In genomic region chr2:189188446-189188845, GRCh38 we compare ENCODE assay signal across 21 cellular contexts. TPM values are rescaled to one million over a fixed set of nuclear protein-coding genes. Genes with fewer than 3 reads are reported as not detected.
DNase-seq lines count a peak whose midpoint lies in the region; ATAC-seq and TF ChIP-seq lines count a peak whose summit lies in the region.
"Had no signal": no experiment of that assay in that cellular context is flagged by ENCODE, and none has a peak within 500 bp of the region (broad histone marks: within the 10 kb centered on the region; RNA-seq: fewer than 3 reads in every experiment).

No MANE protein-coding gene starts in this region.

- H3K27ac Mint-ChIP-seq in GM23338 = no peak overlapping the region
- no peak overlapping the region for H3K27ac Mint-ChIP-seq in endodermal cell
- H3K27ac Mint-ChIP-seq: CD8-positive, alpha-beta T cell; IgD-negative memory B cell had no signal

- no peaks in the 10 kb centered on the region for H3K9me2 ChIP-seq in GM23338 (ENCODE audit: insufficient read depth)

- H4K20me1 ChIP-seq in GM23338 (replicated peaks; ENCODE audit: insufficient read depth) = no peaks in the 10 kb centered on the region
- no peaks in the 10 kb centered on the region for H4K20me1 ChIP-seq in osteoblast (ENCODE audit: insufficient read depth, low read length)
- H4K20me1 ChIP-seq: BLaER1 had no signal

- H3K27me3 ChIP-seq in GM23338 (ENCODE audit: insufficient read depth) = no peaks in the 10 kb centered on the region
- no peaks in the 10 kb centered on the region for H3K27me3 ChIP-seq in endodermal cell (ENCODE audit: control insufficient read depth, insufficient read depth, low read length, poor library complexity, severe bottlenecking)
- no peaks in the 10 kb centered on the region for H3K27me3 ChIP-seq in osteoblast (ENCODE audit: insufficient read depth, low read length)
- H3K27me3 ChIP-seq in upper lobe of left lung = no peaks in the 10 kb centered on the region
- H3K27me3 ChIP-seq: BLaER1 had no signal

- no peaks in the 10 kb centered on the region for H3K9me3 Mint-ChIP-seq in GM23338
- H3K9me3 Mint-ChIP-seq in endodermal cell = peaks cover 8% of the 10 kb centered on the region
- H3K9me3 Mint-ChIP-seq: CD8-positive, alpha-beta T cell; IgD-negative memory B cell had no signal

- H3K36me3 Mint-ChIP-seq in GM23338 (ENCODE audit: low read depth) (no peaks in the 10 kb centered on the region), endodermal cell (ENCODE audit: low read depth) (no peaks in the 10 kb centered on the region)
- H3K36me3 Mint-ChIP-seq: CD8-positive, alpha-beta T cell; IgD-negative memory B cell had no signal

- peak overlapping the region; percentile 47; the same call in 1 of the 2 replicates for H2AFZ ChIP-seq in GM23338
- H2AFZ ChIP-seq in osteoblast (ENCODE audit: low read length) = peak overlapping the region; percentile 52

- no peak for TF ChIP-seq EP300 in upper lobe of left lung (IDR thresholded peaks at IDR 0.05)

- no peak for TF ChIP-seq POLR2A in upper lobe of left lung (IDR thresholded peaks at IDR 0.05)

- no peak overlapping the region for H3K9ac ChIP-seq in endodermal cell (ENCODE audit: extremely low read depth, low read length, poor library complexity, severe bottlenecking)
- H3K9ac ChIP-seq: BLaER1 had no signal

- 84 to 85% methylated on average over 2 to 4 of the region's 4 CpGs for WGBS in endodermal cell (ENCODE audit: insufficient coverage in 1 of 2, insufficient read length in 1 of 2), 2 experiments
- 78 to 87% methylated on average over 4 of the region's 4 CpGs for WGBS in upper lobe of left lung, 2 donors

- ATAC-seq in GM23338 = no peak
- ATAC-seq in upper lobe of left lung (ENCODE audit: low FRiP score in 2 of 2) = no peak
- ATAC-seq: CD8-positive, alpha-beta T cell had no signal

- DNase-seq in GM23338 (ENCODE audit: low spot score) (no peak), NCI-H2227 treated with DMSO at 0.1 percent for 48 hours (lab: John Stamatoyannopoulos, UW) (peak; percentile 74), endodermal cell (no peak), osteoblast (ENCODE audit: insufficient read length, low spot score, missing footprints) (no peak), upper lobe of left lung (no peak), NCI-H524 (lab: John Stamatoyannopoulos, UW) (no peak), NCI-H1417 treated with DMSO at 0.1 percent for 48 hours (lab: John Stamatoyannopoulos, UW) (no peak)
- DNase-seq: CD8-positive, alpha-beta T cell; DMS53; H7; Karpas-422; MM.1S; NCI-H1092; NCI-H2081; NCI-H2171 treated with DMSO at 0.1 percent for 48 hours; NCI-H510A; NCI-H774; SHP77 had no signal

- H3K79me2 ChIP-seq in GM23338 (replicated peaks; ENCODE audit: insufficient read depth) (no peaks in the 10 kb centered on the region), osteoblast (ENCODE audit: insufficient read depth, low read length) (no peaks in the 10 kb centered on the region)

- no peaks in the 10 kb centered on the region for H3K36me3 ChIP-seq in GM23338 (ENCODE audit: insufficient read depth)
- no peaks in the 10 kb centered on the region for H3K36me3 ChIP-seq in endodermal cell (ENCODE audit: control insufficient read depth, insufficient read depth, low read length)
- H3K36me3 ChIP-seq in osteoblast (ENCODE audit: insufficient read depth, low read length) = no peaks in the 10 kb centered on the region
- H3K36me3 ChIP-seq in upper lobe of left lung = no peaks in the 10 kb centered on the region
- H3K36me3 ChIP-seq: BLaER1 had no signal

- H3K4me1 Mint-ChIP-seq in GM23338 (peaks cover 3% of the 10 kb centered on the region; the same call in 1 of the 3 replicates), endodermal cell (peaks cover 3% of the 10 kb centered on the region)

- H3F3A ChIP-seq in GM23338 (replicated peaks; ENCODE audit: low read depth) = no peaks in the 10 kb centered on the region

- H3K27me3 Mint-ChIP-seq in GM23338 (ENCODE audit: insufficient read depth, low read depth, poor library complexity) (no peaks in the 10 kb centered on the region), endodermal cell (ENCODE audit: insufficient read depth) (no peaks in the 10 kb centered on the region)
- H3K27me3 Mint-ChIP-seq: IgD-negative memory B cell had no signal

- TF ChIP-seq CTCF in GM23338 (conservative IDR thresholded peaks at IDR 0.05; ENCODE audit: low read depth in 2 of 2) (no peak), endodermal cell (conservative IDR thresholded peaks at IDR 0.05) (no peak), osteoblast (IDR thresholded peaks at IDR 0.05; ENCODE audit: extremely low read depth, low read depth, low read length) (no peak), upper lobe of left lung (IDR thresholded peaks at IDR 0.05) (no peak)

- H3K9me3 ChIP-seq in endodermal cell (ENCODE audit: control insufficient read depth, low read length) (peaks cover 15% of the 10 kb centered on the region), osteoblast (ENCODE audit: low read depth, low read length) (no peaks in the 10 kb centered on the region), upper lobe of left lung (no peaks in the 10 kb centered on the region)
- H3K9me3 ChIP-seq: BLaER1 had no signal

- peaks cover 4% of the 10 kb centered on the region; the same call in 1 of the 2 replicates for H3K4me1 ChIP-seq in GM23338 (ENCODE audit: insufficient read depth)
- H3K4me1 ChIP-seq in endodermal cell (ENCODE audit: control insufficient read depth, insufficient read depth, low read length) = no peaks in the 10 kb centered on the region
- H3K4me1 ChIP-seq in osteoblast (ENCODE audit: insufficient read depth, low read length) = peaks cover 3% of the 10 kb centered on the region
- no peaks in the 10 kb centered on the region for H3K4me1 ChIP-seq in upper lobe of left lung

- H3K4me2 ChIP-seq in GM23338 = no peak overlapping the region
- H3K4me2 ChIP-seq in osteoblast (ENCODE audit: insufficient read depth, low read length) = no peak overlapping the region
- H3K4me2 ChIP-seq: BLaER1 had no signal

- H3K4me3 Mint-ChIP-seq in GM23338 (no peak overlapping the region), endodermal cell (no peak overlapping the region)
- H3K4me3 Mint-ChIP-seq: CD8-positive, alpha-beta T cell; IgD-negative memory B cell had no signal

- H3K27ac ChIP-seq in GM23338 (ENCODE audit: low read depth) (no peak overlapping the region), endodermal cell (ENCODE audit: low read depth, low read length) (peak overlapping the region; percentile 36), osteoblast (ENCODE audit: low read depth, low read length) (no peak overlapping the region), upper lobe of left lung (no peak overlapping the region)
- H3K27ac ChIP-seq: BLaER1, HL-60 had no signal

- H3K4me3 ChIP-seq in GM23338 (no peak overlapping the region), endodermal cell (ENCODE audit: low read length) (no peak overlapping the region), osteoblast (ENCODE audit: insufficient read depth, low read length) (no peak overlapping the region), upper lobe of left lung (no peak overlapping the region)
- H3K4me3 ChIP-seq: BLaER1 had no signal

TF ChIP-seq in GM23338, 12 proteins besides CTCF, POLR2A, EP300 and RAD21 (continues in another document):
- TF ChIP-seq NANOG (IDR thresholded peaks at IDR 0.05; ENCODE audit: borderline replicate concordance) (no peak), CREB1 (CRISPR knock-in tag; IDR thresholded peaks at IDR 0.05; ENCODE audit: low read depth) (no peak), ZNF331 (CRISPR knock-in tag; IDR thresholded peaks at IDR 0.05; ENCODE audit: low read depth) (no peak), STAT1 (IDR thresholded peaks at IDR 0.05; ENCODE audit: unreplicated experiment) (no peak), ETS1 (IDR thresholded peaks at IDR 0.05) (no peak), EZH2phosphoT487 (IDR thresholded peaks at IDR 0.05; ENCODE audit: unreplicated experiment) (no peak), POLR2AphosphoS5 (IDR thresholded peaks at IDR 0.05; ENCODE audit: low read depth) (no peak)

RNA-seq across cellular contexts. Expression of gene COL5A2, which starts 8.9 kb away (rescaled TPM):
- 19.7 and 20.2 TPM in 2 replicates for total RNA-seq in GM23338 (2014; rRNA removed; shearing (Covaris generic))
- polyA plus RNA-seq in GM23338 (2016; fragmentation: Nextera tagmentation; extraction: Ambion mirVana) = 6.0 and 6.7 TPM in 2 replicates
- total RNA-seq in endodermal cell (100 to 1,000 TPM; 117 to 153 TPM), osteoblast (632 and 879 TPM in 2 replicates), upper lobe of left lung (10 to 100 TPM in 5 of 6 donors, 1 to 10 TPM in 1; 9.0 to 42.7 (median 26.8) TPM)
- 104 TPM for polyA plus RNA-seq in endodermal cell (2013, experiment 1 of 2)
- polyA plus RNA-seq in endodermal cell (2013, experiment 2 of 2) = 133 TPM
- polyA plus RNA-seq: IgD-negative memory B cell had no signal
